20 cellular contexts compared by ENCODE assay signal in the genomic region with DNA sequence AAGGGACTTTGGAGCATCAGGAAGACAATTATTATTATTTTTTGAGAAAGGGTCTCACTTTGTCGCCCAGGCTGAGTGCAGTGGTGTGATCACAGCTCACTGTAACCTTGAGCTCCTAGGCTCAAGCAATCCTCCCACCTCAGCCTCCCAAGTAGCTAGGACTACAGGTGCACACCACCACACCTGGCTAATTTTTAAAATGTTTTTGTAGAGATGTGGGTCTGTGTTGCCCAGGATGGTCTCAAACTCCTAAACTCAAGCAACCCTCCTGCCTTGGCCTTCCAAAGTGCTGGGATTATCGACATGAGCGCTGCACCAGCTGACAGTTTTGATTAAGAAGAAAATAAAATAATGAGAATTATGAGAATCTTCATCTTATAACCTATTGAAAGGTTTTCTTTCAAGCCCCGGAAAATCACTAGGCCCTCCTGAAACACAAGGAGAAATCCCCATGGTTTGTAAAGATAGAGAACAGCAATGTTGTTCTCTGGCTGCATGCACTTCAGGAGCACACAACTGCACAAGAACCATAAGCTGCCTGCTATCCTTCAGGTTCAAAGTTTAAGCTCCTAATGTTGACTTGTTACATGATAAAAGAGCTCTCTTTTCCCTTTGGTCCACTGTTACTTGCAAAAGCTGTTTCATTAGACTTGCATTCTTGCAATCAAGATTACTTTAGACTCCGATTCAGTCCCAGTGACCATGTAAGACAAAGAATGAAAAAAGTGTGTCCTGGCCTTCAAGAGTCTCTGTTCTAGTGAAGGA.
"Had no signal": no experiment of that assay in that cellular context is flagged by ENCODE, and none has a peak within 500 bp of the region (broad histone marks: within the 10 kb centered on the region; RNA-seq: fewer than 3 reads in every experiment).

No MANE protein-coding gene starts in this region.

- H3K27ac Mint-ChIP-seq: activated CD4-positive, alpha-beta memory T cell treated with anti-CD3 and anti-CD28 coated beads for 36 hours; activated naive CD4-positive, alpha-beta T cell treated with anti-CD3 and anti-CD28 coated beads for 36 hours; activated naive CD8-positive, alpha-beta T cell treated with anti-CD3 and anti-CD28 coated beads, Interleukin-2, amount 10 ng/mL, durations not matched to agents 7 days and 5 days had no signal

- H3K9me3 Mint-ChIP-seq: activated CD4-positive, alpha-beta memory T cell treated with anti-CD3 and anti-CD28 coated beads for 36 hours; activated naive CD4-positive, alpha-beta T cell treated with anti-CD3 and anti-CD28 coated beads for 36 hours; activated naive CD8-positive, alpha-beta T cell treated with anti-CD3 and anti-CD28 coated beads, Interleukin-2, amount 10 ng/mL, durations not matched to agents 7 days and 5 days; activated T-cell treated with anti-CD3 and anti-CD28 coated beads, Interleukin-2, amount 50 U/mL, for 72 hours; nephron had no signal

- ATAC-seq: activated T-cell treated with anti-CD3 and anti-CD28 coated beads, Interleukin-2, amount 50 U/mL, for 72 hours; heart right ventricle; left lung; psoas muscle had no signal

- DNase-seq: activated CD4-positive, alpha-beta memory T cell treated with anti-CD3 and anti-CD28 coated beads for 36 hours; activated CD4-positive, alpha-beta T cell treated with anti-CD3 and anti-CD28 coated beads for 48 hours; activated effector memory CD4-positive, alpha-beta T cell treated with Interleukin-2 at 50 U/mL for 16 hours; activated naive CD4-positive, alpha-beta T cell treated with anti-CD3 and anti-CD28 coated beads for 36 hours; activated naive CD8-positive, alpha-beta T cell treated with anti-CD3 and anti-CD28 coated beads, Interleukin-2, amount 10 ng/mL, durations not matched to agents 7 days and 5 days; activated T-cell treated with anti-CD3 and anti-CD28 coated beads, Interleukin-2, amount 50 U/mL, for 72 hours; amygdala; erythroblast; foreskin fibroblast; heart right ventricle; kidney; left lung; midbrain; ovary; psoas muscle; stimulated activated CD4-positive, alpha-beta T cell treated with anti-CD3 and anti-CD28 coated beads, Interleukin-1b, Interleukin-23, amount 100 ng/mL, for 48 hours; stomach; T1000; transverse colon had no signal

- H3K4me3 Mint-ChIP-seq: activated CD4-positive, alpha-beta memory T cell treated with anti-CD3 and anti-CD28 coated beads for 36 hours; activated naive CD4-positive, alpha-beta T cell treated with anti-CD3 and anti-CD28 coated beads for 36 hours; activated naive CD8-positive, alpha-beta T cell treated with anti-CD3 and anti-CD28 coated beads, Interleukin-2, amount 10 ng/mL, durations not matched to agents 7 days and 5 days; activated T-cell treated with anti-CD3 and anti-CD28 coated beads, Interleukin-2, amount 50 U/mL, for 72 hours; nephron had no signal

- H3K27me3 Mint-ChIP-seq: activated CD4-positive, alpha-beta memory T cell treated with anti-CD3 and anti-CD28 coated beads for 36 hours; activated naive CD8-positive, alpha-beta T cell treated with anti-CD3 and anti-CD28 coated beads, Interleukin-2, amount 10 ng/mL, durations not matched to agents 7 days and 5 days had no signal
